ENCODE assay signal across 15 cellular contexts in genomic region chrY:19392876-19393275, GRCh38.
"Had no signal": no experiment of that assay in that cellular context is flagged by ENCODE, and none has a peak within 500 bp of the region (broad histone marks: within the 10 kb centered on the region; RNA-seq: fewer than 3 reads in every experiment).

No MANE protein-coding gene starts in this region.

- H3K4me3 ChIP-seq: coronary artery, esophagus muscularis mucosa, hepatocyte, tibial nerve, uterus had no signal

- H3K27me3 ChIP-seq: esophagus muscularis mucosa, hepatocyte, tibial nerve, uterus had no signal

- H3K4me1 Mint-ChIP-seq: activated B cell treated with CpG ODN at 0.5 μM for 24 hours, naive B cell had no signal

- H3K9me3 ChIP-seq: esophagus muscularis mucosa, tibial nerve, uterus had no signal

- H3K9me3 Mint-ChIP-seq: activated B cell treated with CpG ODN at 0.5 μM for 24 hours, naive B cell had no signal

- H3K27ac ChIP-seq: coronary artery, esophagus muscularis mucosa, hepatocyte, tibial nerve, uterus had no signal

- H3K36me3 ChIP-seq: esophagus muscularis mucosa, tibial nerve, uterus had no signal

- H3K4me1 ChIP-seq: esophagus muscularis mucosa, tibial nerve, uterus had no signal

- DNase-seq: activated B cell treated with CpG ODN at 0.5 μM for 24 hours; activated effector memory CD4-positive, alpha-beta T cell treated with anti-CD3 and anti-CD28 coated beads, Interleukin-2, amount 50 U/mL, for 16 hours; central memory CD4-positive, alpha-beta T cell; mammary epithelial cell; naive B cell; SHP77 treated with DMSO at 0.1 percent for 48 hours; stimulated activated CD4-positive, alpha-beta T cell treated with anti-CD3 and anti-CD28 coated beads, Interleukin-2, amount 100 ng/mL, for 24 hours; substantia nigra; uterus had no signal

- ATAC-seq: left lobe of liver, SK-N-SH treated with all-trans-retinoic acid at 6 μM for 48 hours had no signal

- H3K27ac Mint-ChIP-seq: activated B cell treated with CpG ODN at 0.5 μM for 24 hours had no signal

- H3K27me3 Mint-ChIP-seq: activated B cell treated with CpG ODN at 0.5 μM for 24 hours, naive B cell had no signal

- H3K4me3 Mint-ChIP-seq: activated B cell treated with CpG ODN at 0.5 μM for 24 hours, naive B cell had no signal

- H3K36me3 Mint-ChIP-seq: naive B cell had no signal
